20 cellular contexts compared by ENCODE assay signal in the genomic region with DNA sequence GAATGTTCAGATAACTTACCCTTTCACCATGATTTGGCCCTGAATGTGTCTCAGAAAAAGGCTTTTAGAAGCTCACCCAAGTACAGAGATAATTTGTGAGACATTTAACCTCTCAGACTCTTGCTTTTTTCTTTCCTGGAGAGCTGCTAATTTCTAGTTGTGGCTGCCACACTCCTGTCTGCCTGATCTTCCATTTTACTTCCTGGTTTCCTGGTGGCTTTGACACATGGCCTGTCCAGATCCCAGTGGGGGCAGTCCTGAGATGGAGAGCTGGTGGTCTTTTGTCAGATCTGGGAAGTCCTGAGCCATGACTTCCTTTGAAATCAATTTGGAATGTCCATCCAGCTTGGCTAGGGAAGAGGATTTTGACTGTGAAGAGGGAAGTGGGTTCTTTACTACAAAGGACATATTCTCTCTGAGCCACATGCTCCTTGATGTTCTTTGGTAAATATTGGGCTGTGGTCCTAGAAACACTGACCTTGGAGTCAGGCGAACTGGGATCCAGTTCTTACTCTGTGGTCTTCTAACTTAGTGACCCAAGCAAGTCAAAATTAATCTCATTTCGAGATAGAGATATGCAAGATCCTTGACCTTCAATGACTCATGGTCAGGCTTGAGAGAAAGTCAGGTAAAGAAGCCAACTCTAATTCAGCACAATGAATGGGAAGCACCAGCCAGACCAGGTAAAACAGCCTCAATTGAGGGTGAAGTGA.
DNase-seq lines count a peak whose midpoint lies in the region; ATAC-seq and TF ChIP-seq lines count a peak whose summit lies in the region.
"Had no signal": no experiment of that assay in that cellular context is flagged by ENCODE, and none has a peak within 500 bp of the region (broad histone marks: within the 10 kb centered on the region; RNA-seq: fewer than 3 reads in every experiment).

No MANE protein-coding gene starts in this region.

- H3K4me3 Mint-ChIP-seq in WTC11: no peak overlapping the region
- no peak overlapping the region for H3K4me3 Mint-ChIP-seq in activated CD8-positive, alpha-beta T cell treated with anti-CD3 and anti-CD28 coated beads, Interleukin-2, amount 10 ng/mL, durations not matched to agents 7 days and 5 days
- H3K4me3 Mint-ChIP-seq: GM23338 had no signal

- H3K9ac ChIP-seq in neuronal stem cell (ENCODE audit: low read depth, low read length, poor library complexity): no peak overlapping the region
- H3K9ac ChIP-seq: BLaER1 had no signal

- no peak overlapping the region for H3K23ac ChIP-seq in neuronal stem cell (ENCODE audit: low read depth, low read length, poor library complexity)

- ATAC-seq in body of pancreas: peak; percentile 86
- ATAC-seq in WTC11: no peak
- no peak for ATAC-seq in activated CD8-positive, alpha-beta T cell treated with anti-CD3 and anti-CD28 coated beads, Interleukin-2, amount 10 ng/mL, durations not matched to agents 7 days and 5 days
- ATAC-seq: GM12878, GM23338 had no signal

- no peak overlapping the region for H4K91ac ChIP-seq in neuronal stem cell (ENCODE audit: low read depth, low read length, poor library complexity)

- H2BK5ac ChIP-seq in neuronal stem cell (ENCODE audit: low read length): no peak overlapping the region

- H3K4ac ChIP-seq in neuronal stem cell (ENCODE audit: low read length): no peak overlapping the region

- H2AFZ ChIP-seq in neuronal stem cell (ENCODE audit: low read length): peak overlapping the region; percentile 25
- H2AFZ ChIP-seq: GM23338 had no signal

- H2BK120ac ChIP-seq in neuronal stem cell (ENCODE audit: low read depth, low read length): no peak overlapping the region

- 18 to 21% methylated on average over 2 of the region's 2 CpGs for WGBS in body of pancreas, 2 donors
- WGBS in neuronal stem cell (ENCODE audit: extremely low coverage in 2 of 2, insufficient read length in 2 of 2, insufficient replicate concordance in 1 of 2), 2 donors: no CpG with 5 or more reads among the region's 2 CpGs
- 67 to 80% methylated on average over 2 of the region's 2 CpGs for WGBS in transverse colon (ENCODE audit: low coverage in 1 of 2), 2 donors

- H3K14ac ChIP-seq in neuronal stem cell (ENCODE audit: low read length): no peak overlapping the region

- no peak overlapping the region for H3K27ac Mint-ChIP-seq in WTC11
- no peak overlapping the region for H3K27ac Mint-ChIP-seq in activated CD8-positive, alpha-beta T cell treated with anti-CD3 and anti-CD28 coated beads, Interleukin-2, amount 10 ng/mL, durations not matched to agents 7 days and 5 days
- H3K27ac Mint-ChIP-seq: GM23338 had no signal

- DNase-seq in DMS53 (lab: John Stamatoyannopoulos, UW) (peak; percentile 45), DMS53 treated with DMSO at 0.1 percent for 48 hours (lab: John Stamatoyannopoulos, UW; ENCODE audit: unreplicated experiment) (no peak), body of pancreas (peak; percentile 26 to 69 (median 38)), neuronal stem cell (ENCODE audit: low spot score) (no peak), transverse colon (no peak), NCI-H1694 (lab: John Stamatoyannopoulos, UW) (no peak), WTC11 (ENCODE audit: low spot score) (no peak)
- DNase-seq in activated CD8-positive, alpha-beta T cell treated with anti-CD3 and anti-CD28 coated beads, Interleukin-2, amount 10 ng/mL, durations not matched to agents 7 days and 5 days: no peak
- DNase-seq: DMS 273 treated with DMSO at 0.1 percent for 48 hours, MM.1S, NCI-H1105, NCI-H187, NCI-H2171, NCI-H510A, RPMI8226, SJCRH30 had no signal

- POLR2A ChIA-PET in WTC11 (lab: Charles Lee): no interaction called here
- POLR2A ChIA-PET in activated CD8-positive, alpha-beta T cell treated with anti-CD3 and anti-CD28 coated beads, Interleukin-2, amount 10 ng/mL, durations not matched to agents 7 days and 5 days (lab: Charles Lee): no interaction called here

- no peaks in the 10 kb centered on the region for H3K9me3 ChIP-seq in body of pancreas
- H3K9me3 ChIP-seq in neuronal stem cell (replicated peaks in 1 of 2; ENCODE audit: control insufficient read depth in 2 of 2, insufficient read depth in 1 of 2, low read depth in 1 of 2, low read length in 2 of 2): no peaks in the 10 kb centered on the region
- no peaks in the 10 kb centered on the region for H3K9me3 ChIP-seq in transverse colon
- H3K9me3 ChIP-seq: BLaER1, SJCRH30 had no signal

- no peak overlapping the region for H2BK12ac ChIP-seq in neuronal stem cell (ENCODE audit: low read length)

- H3K27me3 Mint-ChIP-seq in WTC11 (ENCODE audit: low read depth): no peaks in the 10 kb centered on the region
- H3K27me3 Mint-ChIP-seq in activated CD8-positive, alpha-beta T cell treated with anti-CD3 and anti-CD28 coated beads, Interleukin-2, amount 10 ng/mL, durations not matched to agents 7 days and 5 days (ENCODE audit: low read depth): peaks cover 10% of the 10 kb centered on the region

- H3K4me2 ChIP-seq in neuronal stem cell (ENCODE audit: insufficient read depth, low read length, poor library complexity, severe bottlenecking): no peak overlapping the region
- H3K4me2 ChIP-seq: BLaER1, GM23338 had no signal

- CTCF ChIA-PET in WTC11 (lab: Charles Lee): interaction anchor here (1.0 kb wide), 1 partner anchor 16 kb away, joined by 3 read pairs; no protein-coding TSS in a partner anchor
- CTCF ChIA-PET in activated CD8-positive, alpha-beta T cell treated with anti-CD3 and anti-CD28 coated beads, Interleukin-2, amount 10 ng/mL, durations not matched to agents 7 days and 5 days (lab: Charles Lee): no interaction called here

- H3K27me3 ChIP-seq in body of pancreas: no peaks in the 10 kb centered on the region
- no peaks in the 10 kb centered on the region for H3K27me3 ChIP-seq in neuronal stem cell (ENCODE audit: control insufficient read depth in 3 of 3, insufficient read depth in 3 of 3, low read depth in 1 of 3, low read length in 3 of 3)
- H3K27me3 ChIP-seq in transverse colon: no peaks in the 10 kb centered on the region
- H3K27me3 ChIP-seq: BLaER1, SJCRH30 had no signal

- no peaks in the 10 kb centered on the region for H3K79me1 ChIP-seq in neuronal stem cell (ENCODE audit: low read depth, low read length)

- intact Hi-C loops in body of pancreas (cut with DNase I) (no loop called here), transverse colon (cut with DNase I; ENCODE audit: low total_unique reads) (no loop called here)

- H3K36me3 ChIP-seq in body of pancreas (replicated peaks in 1 of 2; ENCODE audit: insufficient read depth in 1 of 2, low read depth in 2 of 2) (no peaks in the 10 kb centered on the region), neuronal stem cell (replicated peaks in 1 of 2; ENCODE audit: control insufficient read depth in 2 of 2, insufficient read depth in 2 of 2, low read length in 2 of 2) (no peaks in the 10 kb centered on the region), transverse colon (no peaks in the 10 kb centered on the region)
- H3K36me3 ChIP-seq: BLaER1, SJCRH30 had no signal

- peak overlapping the region in 3 of 4 donors; percentile 45 to 73 (median 72) for H3K27ac ChIP-seq in body of pancreas
- no peak overlapping the region for H3K27ac ChIP-seq in neuronal stem cell (replicated peaks; ENCODE audit: low read length)
- peak overlapping the region; percentile 69 to 83 (median 76) for H3K27ac ChIP-seq in transverse colon
- H3K27ac ChIP-seq: 22Rv1, BLaER1, SJCRH30 had no signal

- in situ Hi-C loops in transverse colon (cut with MboI; ENCODE audit: low pct_ligation_motif_present in 1 of 4, low pct_unique_long_range_greater_than_20kb in 1 of 4, low sequenced_read_pairs in 3 of 4): no loop called here

- no peak overlapping the region for H2BK15ac ChIP-seq in neuronal stem cell (ENCODE audit: low read length)

- H3K4me3 ChIP-seq in body of pancreas (no peak overlapping the region), neuronal stem cell (ENCODE audit: low read length in 2 of 2) (no peak overlapping the region), transverse colon (no peak overlapping the region)
- H3K4me3 ChIP-seq: BLaER1, GM12878, GM23338, SJCRH30 had no signal

- H3K4me1 ChIP-seq in body of pancreas (peaks cover 21% of the 10 kb centered on the region), neuronal stem cell (ENCODE audit: control insufficient read depth in 2 of 2, insufficient read depth in 1 of 2, low read depth in 1 of 2, low read length in 2 of 2) (no peaks in the 10 kb centered on the region), transverse colon (peaks cover 11 to 28% (median 19%) of the 10 kb centered on the region in 4 donors)
- H3K4me1 ChIP-seq: BLaER1, SJCRH30 had no signal

- no peak for TF ChIP-seq EP300 in transverse colon (IDR thresholded peaks at IDR 0.05; ENCODE audit: low read depth)

- H3K9me3 Mint-ChIP-seq in WTC11: no peaks in the 10 kb centered on the region
- no peaks in the 10 kb centered on the region for H3K9me3 Mint-ChIP-seq in activated CD8-positive, alpha-beta T cell treated with anti-CD3 and anti-CD28 coated beads, Interleukin-2, amount 10 ng/mL, durations not matched to agents 7 days and 5 days (ENCODE audit: insufficient read depth)
- H3K9me3 Mint-ChIP-seq: GM23338 had no signal

- H4K8ac ChIP-seq in neuronal stem cell (ENCODE audit: low read depth, low read length): no peak overlapping the region

- H2AK5ac ChIP-seq in neuronal stem cell (ENCODE audit: low read depth, low read length): no peak overlapping the region

- H3K4me1 Mint-ChIP-seq in WTC11: no peaks in the 10 kb centered on the region
- no peaks in the 10 kb centered on the region for H3K4me1 Mint-ChIP-seq in activated CD8-positive, alpha-beta T cell treated with anti-CD3 and anti-CD28 coated beads, Interleukin-2, amount 10 ng/mL, durations not matched to agents 7 days and 5 days (ENCODE audit: low read depth)
- H3K4me1 Mint-ChIP-seq: GM23338 had no signal

- TF ChIP-seq CTCF in body of pancreas (IDR thresholded peaks at IDR 0.05) (no peak), transverse colon (IDR thresholded peaks at IDR 0.05) (no peak), WTC11 (IDR thresholded peaks at IDR 0.05) (no peak)

- no peaks in the 10 kb centered on the region for H3K36me3 Mint-ChIP-seq in WTC11
- H3K36me3 Mint-ChIP-seq in activated CD8-positive, alpha-beta T cell treated with anti-CD3 and anti-CD28 coated beads, Interleukin-2, amount 10 ng/mL, durations not matched to agents 7 days and 5 days (ENCODE audit: low read depth): no peaks in the 10 kb centered on the region

- TF ChIP-seq POLR2A in body of pancreas (IDR thresholded peaks at IDR 0.05): no peak
- no peak for TF ChIP-seq POLR2A in transverse colon (IDR thresholded peaks at IDR 0.05)

- H3K18ac ChIP-seq in neuronal stem cell (ENCODE audit: low read length): no peak overlapping the region

TF ChIP-seq in WTC11, 78 proteins besides CTCF, POLR2A, EP300 and RAD21 (continues in another document):
- TF ChIP-seq GTF2I (CRISPR knock-in tag; conservative IDR thresholded peaks at IDR 0.05) (no peak), MYBL2 (CRISPR knock-in tag; IDR thresholded peaks at IDR 0.05) (no peak), NFE2L1 (CRISPR knock-in tag; IDR thresholded peaks at IDR 0.05) (no peak), ZNF396 (CRISPR knock-in tag; IDR thresholded peaks at IDR 0.05; ENCODE audit: borderline replicate concordance) (no peak), SMAD3 (CRISPR knock-in tag; IDR thresholded peaks at IDR 0.05; ENCODE audit: borderline replicate concordance) (no peak), CBFB (CRISPR knock-in tag; IDR thresholded peaks at IDR 0.05; ENCODE audit: low read depth) (no peak), NR3C1 (CRISPR knock-in tag; conservative IDR thresholded peaks at IDR 0.05; ENCODE audit: low read depth) (no peak)

Comparison
In these comparisons a context has a peak if more than half of its experiments do, and no peak if none do; other contexts are left out.
1. DNase-seq: peak in DMS53 (single experiment) and body of pancreas (4 of 4); none in DMS53 treated with DMSO at 0.1 percent for 48 hours (single experiment), neuronal stem cell (single experiment), transverse colon (single experiment), NCI-H1694 (single experiment), WTC11 (single experiment) and activated CD8-positive, alpha-beta T cell treated with anti-CD3 and anti-CD28 coated beads, Interleukin-2, amount 10 ng/mL, durations not matched to agents 7 days and 5 days (single experiment).